10 cellular contexts compared by ENCODE assay signal in genomic region chr18:7164610-7165009, GRCh38. TPM values are rescaled to one million over a fixed set of nuclear protein-coding genes. Genes with fewer than 3 reads are reported as not detected.
DNase-seq lines count a peak whose midpoint lies in the region; ATAC-seq, FAIRE-seq and TF ChIP-seq lines count a peak whose summit lies in the region.
"Had no signal": no experiment of that assay in that cellular context is flagged by ENCODE, and none has a peak within 500 bp of the region (broad histone marks: within the 10 kb centered on the region; RNA-seq: fewer than 3 reads in every experiment).

No MANE protein-coding gene starts in this region.

- no peaks in the 10 kb centered on the region for H3K9me3 ChIP-seq in lower lobe of right lung

- intact Hi-C loops in lower lobe of right lung (cut with DNase I), result no loop called here

- peak in 1 of 2 donors; percentile 52 for ATAC-seq in lower lobe of right lung
- no peak for ATAC-seq in GM21360 (IDR thresholded peaks at IDR 0.05; ENCODE audit: unreplicated experiment)
- ATAC-seq in GM19463 (IDR thresholded peaks at IDR 0.05; ENCODE audit: unreplicated experiment), result no peak
- ATAC-seq: stimulated activated naive CD8-positive, alpha-beta T cell treated with anti-CD3 and anti-CD28 coated beads, Interleukin-15, amount 100 ng/mL, for 72 hours had no signal

- H3K4me3 ChIP-seq in cardiac fibroblast (replicated peaks in 1 of 2; ENCODE audit: low read depth in 2 of 2, low read length in 2 of 2), result no peak overlapping the region
- no peak overlapping the region for H3K4me3 ChIP-seq in lower lobe of right lung

- H3K36me3 ChIP-seq in lower lobe of right lung, result no peaks in the 10 kb centered on the region

- no peak overlapping the region for H3K27ac ChIP-seq in lower lobe of right lung

- no peak for FAIRE-seq in D721Med (lab: Jason Lieb, UNC)
- no peak for FAIRE-seq in HTR-8/SVneo (lab: Jason Lieb, UNC)

- TF ChIP-seq CTCF in D721Med (IDR thresholded peaks at IDR 0.05; ENCODE audit: insufficient read depth, missing control alignments) (peak; percentile 56), cardiac fibroblast (IDR thresholded peaks at IDR 0.05; ENCODE audit: low read depth, low read length) (peak; percentile 30), lower lobe of right lung (IDR thresholded peaks at IDR 0.05) (peak; percentile 33)

- DNase-seq in D721Med (ENCODE audit: insufficient read length, low spot score) (no peak), HTR-8/SVneo (ENCODE audit: insufficient read length, low spot score) (peak; percentile 26), cardiac fibroblast (ENCODE audit: low read depth in 2 of 2) (peak; percentile 37 to 50), lower lobe of right lung (no peak), KBM-7 (no peak)
- DNase-seq in activated effector memory CD4-positive, alpha-beta T cell treated with Interleukin-2 at 50 U/mL for 16 hours, result no peak
- DNase-seq: Kasumi-1; stimulated activated naive CD8-positive, alpha-beta T cell treated with anti-CD3 and anti-CD28 coated beads, Interleukin-15, amount 100 ng/mL, for 72 hours had no signal

- H3K27me3 ChIP-seq in lower lobe of right lung (ENCODE audit: low read depth), result no peaks in the 10 kb centered on the region

- in situ Hi-C loops in KBM-7 (cut with MboI; ENCODE audit: low pct_unique_long_range_greater_than_20kb, low sequenced_read_pairs), result loop anchor here (10.0 kb wide), 1 partner anchor 240 kb away; no protein-coding TSS in a partner anchor

- H3K4me1 ChIP-seq in lower lobe of right lung, result no peaks in the 10 kb centered on the region

RNA-seq across cellular contexts. Expression of gene LAMA1, which starts 47.0 kb away (rescaled TPM):
- total RNA-seq in lower lobe of right lung, result 0.65 TPM

Comparison
In these comparisons a context has a peak if more than half of its experiments do, and no peak if none do; other contexts are left out.
1. DNase-seq: peak in HTR-8/SVneo (single experiment) and cardiac fibroblast (2 of 2); none in D721Med (single experiment), lower lobe of right lung (single experiment), activated effector memory CD4-positive, alpha-beta T cell treated with Interleukin-2 at 50 U/mL for 16 hours (single experiment) and KBM-7 (single experiment).
2. Peak in every context shown above with its lines, with median percentiles within 50 percentile points of each other: CTCF ChIP-seq.